Comparison of ENCODE assay signal across 8 cellular contexts in the genomic region with DNA sequence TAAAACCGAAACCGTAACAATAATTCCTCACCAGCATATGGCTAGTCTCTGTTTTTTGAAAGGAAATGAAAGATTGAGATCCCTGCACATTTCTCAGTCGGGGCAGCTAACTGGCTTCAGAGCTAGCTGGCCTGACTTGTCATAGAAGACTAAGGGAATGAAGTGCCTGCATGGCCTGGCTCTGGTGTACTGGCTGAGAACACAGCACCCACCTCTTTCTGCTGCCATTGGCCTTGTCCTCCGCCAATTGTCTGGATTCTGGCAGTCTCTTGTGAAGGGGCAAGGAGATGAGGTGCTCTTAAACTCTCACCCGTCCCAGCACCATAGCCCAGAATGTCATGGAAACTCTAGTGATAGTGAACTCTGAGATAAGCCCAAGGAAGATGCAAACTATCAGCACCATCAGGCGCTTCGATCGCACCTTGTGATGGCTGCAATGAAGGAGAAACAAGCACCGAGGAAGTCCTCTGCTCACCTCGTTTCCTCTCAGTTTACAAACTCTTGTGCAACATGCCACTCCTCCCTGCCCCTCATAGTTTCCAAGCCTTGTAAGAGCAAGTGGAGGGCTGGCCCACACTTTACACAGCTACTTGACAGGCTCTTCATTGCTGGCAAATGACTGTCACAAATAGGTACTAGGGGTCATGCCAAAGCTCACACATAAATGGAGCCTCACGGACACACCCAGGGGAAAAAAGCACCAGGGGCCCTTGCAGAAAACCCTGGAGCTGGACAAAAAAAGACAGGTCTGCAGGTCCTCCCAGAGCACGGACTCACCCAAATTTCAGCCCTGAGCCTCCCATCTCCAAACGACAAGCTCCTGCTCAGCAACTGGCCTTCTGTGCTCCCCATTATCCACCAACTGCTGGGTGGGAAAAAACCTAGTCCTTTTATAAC. TPM values are rescaled to one million over a fixed set of nuclear protein-coding genes. Genes with fewer than 3 reads are reported as not detected.
DNase-seq lines count a peak whose midpoint lies in the region; ATAC-seq and TF ChIP-seq lines count a peak whose summit lies in the region.

No MANE protein-coding gene starts in this region.

- ATAC-seq in HG02840 (IDR thresholded peaks at IDR 0.05; ENCODE audit: low FRiP score, unreplicated experiment) (no peak), GM18861 (IDR thresholded peaks at IDR 0.05; ENCODE audit: unreplicated experiment) (no peak)

- peak overlapping the region; percentile 66; the same call in 1 of the 2 replicates for H3K4me3 ChIP-seq in AG04450 (ENCODE audit: low read depth, low read length)
- H3K4me3 ChIP-seq in Loucy (ENCODE audit: low read length, poor library complexity, severe bottlenecking), result peak overlapping the region; percentile 89
- H3K4me3 ChIP-seq in iPS DF 6.9 (ENCODE audit: low read length), result peak overlapping the region; percentile 92; the same call in 1 of the 2 replicates

- no peak overlapping the region for H3K27ac ChIP-seq in AG04450 (ENCODE audit: low read depth, low read length)
- no peak overlapping the region for H3K27ac ChIP-seq in iPS DF 6.9 (ENCODE audit: low read length)

- H3K36me3 ChIP-seq in Loucy (ENCODE audit: insufficient read depth, low read length) (no peaks in the 10 kb centered on the region), iPS DF 6.9 (ENCODE audit: control insufficient read depth, insufficient read depth, low read length) (no peaks in the 10 kb centered on the region)

- H3K9me3 ChIP-seq in AG04450 (ENCODE audit: control insufficient read depth, insufficient read depth, low read length), result no peaks in the 10 kb centered on the region
- no peaks in the 10 kb centered on the region for H3K9me3 ChIP-seq in Loucy (ENCODE audit: insufficient read depth, low read depth, low read length)
- H3K9me3 ChIP-seq in iPS DF 6.9 (ENCODE audit: control insufficient read depth, insufficient read depth, low read length), result no peaks in the 10 kb centered on the region

- H4K20me1 ChIP-seq in Loucy (ENCODE audit: insufficient read depth, low read length, poor library complexity, severe bottlenecking), result peaks cover 10% of the 10 kb centered on the region

- DNase-seq in AG04450 (ENCODE audit: low read depth, low spot score) (no peak), iPS DF 6.9 (ENCODE audit: low read depth, low spot score) (no peak), COLO829 (ENCODE audit: low spot score) (no peak)
- DNase-seq in activated T-cell treated with anti-CD3 and anti-CD28 coated beads, Interleukin-2, amount 50 U/mL, for 48 hours, result peak; percentile 59
- DNase-seq in stimulated activated CD4-positive, alpha-beta T cell treated with anti-CD3 and anti-CD28 coated beads, TNF-alpha, amount 100 ng/mL, for 24 hours (ENCODE audit: low read depth in 3 of 3), result peak in 2 of 3 experiments; percentile 16 to 33

- H3K27me3 ChIP-seq in AG04450 (ENCODE audit: control insufficient read depth, insufficient read depth, low read length) (no peaks in the 10 kb centered on the region), Loucy (ENCODE audit: insufficient read depth, low read length, poor library complexity, severe bottlenecking) (no peaks in the 10 kb centered on the region), iPS DF 6.9 (ENCODE audit: control insufficient read depth, insufficient read depth, low read length) (no peaks in the 10 kb centered on the region)

- WGBS in iPS DF 6.9 (ENCODE audit: insufficient coverage, insufficient read length), result no CpG with 5 or more reads among the region's 13 CpGs

- H3K79me2 ChIP-seq in Loucy (ENCODE audit: insufficient read depth, low read length), result peaks cover 60% of the 10 kb centered on the region

- H3K4me1 ChIP-seq in Loucy (ENCODE audit: insufficient read depth, low read length, poor library complexity, severe bottlenecking), result peaks cover 38% of the 10 kb centered on the region
- H3K4me1 ChIP-seq in iPS DF 6.9 (ENCODE audit: control insufficient read depth, insufficient read depth, low read length), result no peaks in the 10 kb centered on the region

- POLR2A ChIA-PET in AG04450 (lab: Yijun Ruan, JAX), result interaction anchor here (1.3 kb wide), 1 partner anchor 27 kb away, joined by 4 read pairs; no protein-coding TSS in a partner anchor

- peak overlapping the region; percentile 82 for H3K9ac ChIP-seq in Loucy (ENCODE audit: low read depth, low read length, poor library complexity, severe bottlenecking)

- peak overlapping the region; percentile 96 for H3K4me2 ChIP-seq in Loucy (ENCODE audit: low read depth, low read length, poor library complexity, severe bottlenecking)

- CTCF ChIA-PET in AG04450 (lab: Charles Lee), result interaction anchor here (1.2 to 1.4 kb wide), 3 partner anchors 45 to 71 kb away, joined by 4 to 6 read pairs (median 4); a partner anchor contains a TSS

- TF ChIP-seq CTCF in AG04450 (IDR thresholded peaks at IDR 0.05; ENCODE audit: low read depth, low read length), result no peak
- no peak for TF ChIP-seq CTCF in Loucy (conservative IDR thresholded peaks at IDR 0.05; ENCODE audit: low read length)

- H3K9me2 ChIP-seq in Loucy (replicated peaks; ENCODE audit: low read depth, low read length), result no peaks in the 10 kb centered on the region

- H3F3A ChIP-seq in Loucy (ENCODE audit: low read depth), result peaks cover 7% of the 10 kb centered on the region

- H2AFZ ChIP-seq in Loucy (ENCODE audit: low read length), result no peak overlapping the region

RNA-seq across cellular contexts. Expression of a gene that starts 16.4 kb away (rescaled TPM):
- polyA plus RNA-seq in AG04450 (2011; rRNA removed), result 20.1 and 21.9 TPM in 2 replicates
- 26.8 and 28.5 TPM in 2 replicates for polyA minus RNA-seq in AG04450 (2011; rRNA and poly(A)+ RNA removed)

RNA-seq across cellular contexts. Expression of a gene that starts 59.3 kb away (rescaled TPM):
- polyA plus RNA-seq in AG04450 (2011; rRNA removed), result 60.0 and 76.1 TPM in 2 replicates
- polyA minus RNA-seq in AG04450 (2011; rRNA and poly(A)+ RNA removed), result 45.1 and 58.7 TPM in 2 replicates

Comparison
In these comparisons a context has a peak if more than half of its experiments do, and no peak if none do; other contexts are left out.
1. DNase-seq: peak in activated T-cell treated with anti-CD3 and anti-CD28 coated beads, Interleukin-2, amount 50 U/mL, for 48 hours (2 of 2) and stimulated activated CD4-positive, alpha-beta T cell treated with anti-CD3 and anti-CD28 coated beads, TNF-alpha, amount 100 ng/mL, for 24 hours (2 of 3); none in AG04450 (single experiment), iPS DF 6.9 (single experiment) and COLO829 (single experiment).
2. Peak in every context shown above with its lines, with median percentiles within 50 percentile points of each other: H3K4me3 ChIP-seq.